ENCODE assay signal across 8 cellular contexts in the genomic region with DNA sequence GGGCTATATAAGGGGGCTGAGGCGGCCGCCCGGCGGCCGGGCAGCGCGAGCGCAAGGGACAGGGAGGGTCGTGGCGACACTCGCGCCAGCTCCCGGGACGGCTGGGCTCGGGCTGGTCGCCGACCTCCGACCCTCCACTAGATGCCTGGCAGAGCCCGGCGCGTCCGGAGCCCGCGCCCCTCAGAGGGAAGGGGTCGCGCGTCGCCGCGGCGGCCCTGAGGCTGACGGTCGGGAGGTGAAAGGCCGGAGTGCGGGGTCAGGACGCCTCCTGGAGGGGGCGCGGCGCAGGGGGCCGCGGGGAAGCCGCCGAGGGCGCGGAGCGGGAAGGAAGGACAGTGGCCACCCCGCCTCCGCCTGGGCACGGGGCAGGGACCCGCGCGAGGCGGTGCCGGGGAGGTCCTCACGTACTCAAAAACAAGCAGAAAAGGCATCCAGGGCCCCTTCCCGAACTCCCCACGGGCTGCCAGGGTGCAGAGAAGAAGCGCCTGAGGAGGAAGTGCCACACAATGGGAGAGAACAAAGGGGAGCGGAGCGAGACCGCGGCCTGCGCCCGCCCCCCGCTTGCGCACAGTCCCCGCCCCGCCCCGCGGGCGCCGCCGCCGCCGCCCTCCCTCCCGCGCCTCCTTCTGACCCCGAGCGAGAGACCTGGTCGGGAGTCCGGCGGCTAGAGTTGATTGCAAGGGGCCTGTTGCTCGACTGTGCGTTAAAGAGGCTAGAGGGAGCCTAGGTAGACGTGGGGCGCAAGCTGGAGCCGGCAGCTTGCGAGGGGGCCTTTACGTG. TPM values are rescaled to one million over a fixed set of nuclear protein-coding genes. Genes with fewer than 3 reads are reported as not detected.
DNase-seq lines count a peak whose midpoint lies in the region; ATAC-seq, FAIRE-seq and TF ChIP-seq lines count a peak whose summit lies in the region.

No MANE protein-coding gene starts in this region.

- intact Hi-C loops in CD14-positive monocyte (cut with micrococcal nuclease) = loop anchor here (5.0 to 10.0 kb wide), 4 partner anchors 34 to 338 kb away; no protein-coding TSS in a partner anchor

- peaks cover 0 to 3% (median 0%) of the 10 kb centered on the region in 7 donors for H3K9me3 Mint-ChIP-seq in CD14-positive monocyte
- no peaks in the 10 kb centered on the region for H3K9me3 Mint-ChIP-seq in endothelial cell (ENCODE audit: unreplicated experiment)

- peak overlapping the region; percentile 99 to 100 (median 100) for H3K27ac Mint-ChIP-seq in CD14-positive monocyte
- peak overlapping the region; percentile 92 for H3K27ac Mint-ChIP-seq in endothelial cell (ENCODE audit: unreplicated experiment)

- H3K36me3 Mint-ChIP-seq in CD14-positive monocyte (peaks cover 8 to 17% of the 10 kb centered on the region in 2 donors), endothelial cell (ENCODE audit: low read depth, unreplicated experiment) (peaks cover 22% of the 10 kb centered on the region)

- H3K4me3 Mint-ChIP-seq in CD14-positive monocyte (peak overlapping the region; percentile 97), endothelial cell (ENCODE audit: unreplicated experiment) (peak overlapping the region; percentile 97)

- H3K27me3 Mint-ChIP-seq in CD14-positive monocyte (ENCODE audit: low read depth in 3 of 3) (peaks cover 0 to 2% (median 1%) of the 10 kb centered on the region in 3 donors), endothelial cell (ENCODE audit: unreplicated experiment) (peaks cover 18% of the 10 kb centered on the region)

- peak; percentile 45 for FAIRE-seq in GM19239 (lab: Jason Lieb, UNC)

- peak; percentile 55 for ATAC-seq in HG03354 (IDR thresholded peaks at IDR 0.05; ENCODE audit: poor library complexity, severe bottlenecking, unreplicated experiment)

- H3K4me1 Mint-ChIP-seq in CD14-positive monocyte = peaks cover 41% of the 10 kb centered on the region
- peaks cover 48% of the 10 kb centered on the region for H3K4me1 Mint-ChIP-seq in endothelial cell (ENCODE audit: unreplicated experiment)

- DNase-seq in CD14-positive monocyte (ENCODE audit: low spot score) (peak; percentile 62), GM19239 (ENCODE audit: insufficient read length, low spot score) (peak; percentile 47), NCI-H774 (lab: John Stamatoyannopoulos, UW) (peak; percentile 74), endothelial cell (ENCODE audit: low spot score) (peak; percentile 79), mesenteric fat pad (ENCODE audit: low spot score) (peak; percentile 92)
- DNase-seq in activated CD8-positive, alpha-beta memory T cell treated with anti-CD3 and anti-CD28 coated beads, Interleukin-2, amount 50 U/mL, for 48 hours = peak; percentile 84
- DNase-seq in stimulated activated CD8-positive, alpha-beta memory T cell treated with anti-CD3 and anti-CD28 coated beads, Interleukin-4, amount 100 ng/mL, for 24 hours (ENCODE audit: low read depth) = peak; percentile 43

- TF ChIP-seq CTCF in CD14-positive monocyte (IDR thresholded peaks at IDR 0.05) = peak; percentile 31
- peak; percentile 56 for TF ChIP-seq CTCF in endothelial cell (IDR thresholded peaks at IDR 0.05; ENCODE audit: unreplicated experiment)

RNA-seq across cellular contexts. Expression of a gene that starts 0.8 kb away (rescaled TPM):
- polyA plus RNA-seq in CD14-positive monocyte = 10 to 100 TPM in 1 of 2 donors, 1 to 10 TPM in 1; 9.4 to 10.3 TPM
- 120 TPM for total RNA-seq in endothelial cell (ENCODE audit: unreplicated experiment)
- total RNA-seq in mesenteric fat pad = 68.9 TPM

Comparison
In these comparisons a context has a peak if more than half of its experiments do, and no peak if none do; other contexts are left out.
1. Peak in every context shown above with its lines: DNase-seq and ATAC-seq.